Comparison of ENCODE assay signal across 1 cellular context in the genomic region with DNA sequence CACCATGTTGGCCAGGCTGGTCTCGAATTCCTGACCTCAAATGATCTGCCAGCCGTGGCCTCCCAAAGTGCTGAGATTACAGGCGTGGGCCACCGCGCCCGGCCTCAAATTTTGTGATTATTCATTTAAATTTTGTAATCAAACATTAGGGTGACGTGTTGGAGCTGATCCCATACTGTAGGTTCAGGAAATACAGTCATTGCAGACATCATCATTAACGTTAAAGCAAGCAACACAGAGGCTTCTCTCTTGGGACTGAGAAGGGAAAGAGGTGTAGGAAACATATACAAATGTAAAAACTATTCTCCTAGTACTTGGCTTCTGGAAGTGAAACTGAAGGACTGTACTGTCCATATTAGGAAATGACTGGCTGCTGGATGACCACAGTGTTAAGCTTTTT.
TF ChIP-seq lines count a peak whose summit lies in the region.

No MANE protein-coding gene starts in this region.

TF ChIP-seq in GM23338, 12 proteins besides CTCF, POLR2A, EP300 and RAD21:
- TF ChIP-seq STAT1 (IDR thresholded peaks at IDR 0.05; ENCODE audit: unreplicated experiment) (no peak), POLR2AphosphoS5 (IDR thresholded peaks at IDR 0.05; ENCODE audit: low read depth) (no peak), NANOG (IDR thresholded peaks at IDR 0.05; ENCODE audit: borderline replicate concordance) (no peak), REST (IDR thresholded peaks at IDR 0.05; ENCODE audit: unreplicated experiment) (no peak), EZH2 (IDR thresholded peaks at IDR 0.05; ENCODE audit: low read depth, unreplicated experiment) (no peak), JUNB (IDR thresholded peaks at IDR 0.05; ENCODE audit: unreplicated experiment) (no peak), ZNF114 (CRISPR knock-in tag; IDR thresholded peaks at IDR 0.05) (no peak), ZNF331 (CRISPR knock-in tag; IDR thresholded peaks at IDR 0.05; ENCODE audit: low read depth) (no peak), EZH2phosphoT487 (IDR thresholded peaks at IDR 0.05; ENCODE audit: unreplicated experiment) (no peak), ZNF462 (CRISPR knock-in tag; IDR thresholded peaks at IDR 0.05) (no peak), CREB1 (CRISPR knock-in tag; IDR thresholded peaks at IDR 0.05; ENCODE audit: low read depth) (no peak)
- TF ChIP-seq, protein P1, sequence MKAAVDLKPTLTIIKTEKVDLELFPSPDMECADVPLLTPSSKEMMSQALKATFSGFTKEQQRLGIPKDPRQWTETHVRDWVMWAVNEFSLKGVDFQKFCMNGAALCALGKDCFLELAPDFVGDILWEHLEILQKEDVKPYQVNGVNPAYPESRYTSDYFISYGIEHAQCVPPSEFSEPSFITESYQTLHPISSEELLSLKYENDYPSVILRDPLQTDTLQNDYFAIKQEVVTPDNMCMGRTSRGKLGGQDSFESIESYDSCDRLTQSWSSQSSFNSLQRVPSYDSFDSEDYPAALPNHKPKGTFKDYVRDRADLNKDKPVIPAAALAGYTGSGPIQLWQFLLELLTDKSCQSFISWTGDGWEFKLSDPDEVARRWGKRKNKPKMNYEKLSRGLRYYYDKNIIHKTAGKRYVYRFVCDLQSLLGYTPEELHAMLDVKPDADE (IDR thresholded peaks at IDR 0.05) = no peak
